25 cellular contexts compared by ENCODE assay signal in genomic region chr5:173837654-173838053, GRCh38. TPM values are rescaled to one million over a fixed set of nuclear protein-coding genes. Genes with fewer than 3 reads are reported as not detected.
DNase-seq lines count a peak whose midpoint lies in the region; ATAC-seq, FAIRE-seq and TF ChIP-seq lines count a peak whose summit lies in the region.
"Had no signal": no experiment of that assay in that cellular context is flagged by ENCODE, and none has a peak within 500 bp of the region (broad histone marks: within the 10 kb centered on the region; RNA-seq: fewer than 3 reads in every experiment).

No MANE protein-coding gene starts in this region.

- no peak for TF ChIP-seq CTCF in GM23338 (conservative IDR thresholded peaks at IDR 0.05; ENCODE audit: low read depth in 2 of 2)
- no peak for TF ChIP-seq CTCF in fibroblast of villous mesenchyme (IDR thresholded peaks at IDR 0.05; ENCODE audit: insufficient read depth, low read depth, low read length)
- no peak for TF ChIP-seq CTCF in HepG2 (CRISPR knock-in tag; IDR thresholded peaks at IDR 0.05)

- H3K9me3 Mint-ChIP-seq in GM23338 = 0 out of 3 replicates have a peak, but pooled peaks cover 2% of the 10 kb centered on the region
- H3K9me3 Mint-ChIP-seq: CD4-positive, alpha-beta T cell; CD8-positive, alpha-beta memory T cell had no signal

- H3K4me3 ChIP-seq in GM23338 = no peak overlapping the region
- no peak overlapping the region for H3K4me3 ChIP-seq in adipocyte (ENCODE audit: low read length)
- H3K4me3 ChIP-seq in fibroblast of villous mesenchyme (ENCODE audit: low read depth, low read length) = no peak overlapping the region
- no peak overlapping the region for H3K4me3 ChIP-seq in HepG2 (replicated peaks in 1 of 3; ENCODE audit: insufficient read depth in 1 of 3, low read depth in 2 of 3, low read length in 3 of 3)
- H3K4me3 ChIP-seq: A549; BLaER1 treated with 17β-estradiol and CSF1 and Interleukin-3, amounts not matched to agents 10 nM and 100 nM had no signal

- no peaks in the 10 kb centered on the region for H3K27me3 ChIP-seq in GM23338 (ENCODE audit: insufficient read depth)
- peaks cover 3% of the 10 kb centered on the region for H3K27me3 ChIP-seq in adipocyte (replicated peaks; ENCODE audit: control insufficient read depth, insufficient read depth, low read length)
- no peaks in the 10 kb centered on the region for H3K27me3 ChIP-seq in HepG2 (ENCODE audit: control insufficient read depth in 1 of 2, insufficient read depth in 2 of 2, low read length in 2 of 2)
- H3K27me3 ChIP-seq: BE2C had no signal

- in situ Hi-C loops in HepG2 (cut with HindIII; ENCODE audit: extremely low pct_ligation_motif_present, low pct_unique_long_range_greater_than_20kb) = no loop called here

- peaks cover 2% of the 10 kb centered on the region for H3K27me3 Mint-ChIP-seq in GM23338 (ENCODE audit: insufficient read depth, low read depth, poor library complexity)
- H3K27me3 Mint-ChIP-seq: CD4-positive, alpha-beta T cell had no signal

- no peak overlapping the region for H3K4me3 Mint-ChIP-seq in GM23338
- H3K4me3 Mint-ChIP-seq: CD14-positive monocyte; CD4-positive, alpha-beta T cell; CD8-positive, alpha-beta memory T cell had no signal

- H3K4me1 ChIP-seq in GM23338 (ENCODE audit: insufficient read depth) (peaks cover 5% of the 10 kb centered on the region; the same call in 1 of the 2 replicates), adipocyte (ENCODE audit: control insufficient read depth, insufficient read depth, low read length) (no peaks in the 10 kb centered on the region), HepG2 (ENCODE audit: insufficient read depth, low read length) (peaks cover 15% of the 10 kb centered on the region; the same call in 1 of the 2 replicates)

- no peak overlapping the region for H3K4me2 ChIP-seq in GM23338
- no peak overlapping the region for H3K4me2 ChIP-seq in HepG2 (ENCODE audit: low read depth, low read length)
- H3K4me2 ChIP-seq: A549 had no signal

- intact Hi-C loops in HepG2 (cut with micrococcal nuclease; ENCODE audit: unreplicated experiment) = no loop called here

- H3K9me3 ChIP-seq in adipocyte (ENCODE audit: control insufficient read depth, low read length) (no peaks in the 10 kb centered on the region), HepG2 (ENCODE audit: low read length) (no peaks in the 10 kb centered on the region)
- H3K9me3 ChIP-seq: A549, BE2C had no signal

- H3K4me1 Mint-ChIP-seq in GM23338 = peaks cover 8% of the 10 kb centered on the region
- H3K4me1 Mint-ChIP-seq: CD8-positive, alpha-beta memory T cell had no signal

- ATAC-seq in GM23338 (no peak), HepG2 (no peak)
- ATAC-seq in activated CD4-positive, CD25-positive, alpha-beta regulatory T cell treated with anti-CD3 and anti-CD28 coated beads, Interleukin-2, amount 50 U/mL, for 24 hours = no peak
- ATAC-seq: A549 had no signal

- POLR2A ChIA-PET in HepG2 (lab: Yijun Ruan, JAX) = no interaction called here

- no peak overlapping the region for H3K27ac ChIP-seq in GM23338 (ENCODE audit: low read depth)
- no peak overlapping the region for H3K27ac ChIP-seq in HepG2 (ENCODE audit: extremely low read length, insufficient read depth, low read length)
- H3K27ac ChIP-seq: A549 had no signal

- H3K36me3 ChIP-seq in GM23338 (ENCODE audit: insufficient read depth) = no peaks in the 10 kb centered on the region
- H3K36me3 ChIP-seq in adipocyte (ENCODE audit: control insufficient read depth, insufficient read depth, low read length, severe bottlenecking) = no peaks in the 10 kb centered on the region
- H3K36me3 ChIP-seq in HepG2 (replicated peaks in 1 of 2; ENCODE audit: control insufficient read depth in 1 of 2, insufficient read depth in 2 of 2, low read length in 2 of 2) = no peaks in the 10 kb centered on the region
- H3K36me3 ChIP-seq: BE2C; BLaER1 treated with 17β-estradiol and CSF1 and Interleukin-3, amounts not matched to agents 10 nM and 100 nM had no signal

- DNase-seq in GM23338 (ENCODE audit: low spot score) (no peak), adipocyte (ENCODE audit: low read depth) (peak; percentile 17), fibroblast of villous mesenchyme (ENCODE audit: low read depth) (peak; percentile 61), HepG2 (ENCODE audit: low spot score) (no peak), HPDE6-E6E7 (ENCODE audit: extremely low spot score) (no peak), NCI-H1436 treated with DMSO at 0.1 percent for 48 hours (lab: John Stamatoyannopoulos, UW) (no peak)
- DNase-seq: 8988T; ACHN; AML-193; BE2C; CD4-positive, alpha-beta T cell; CD8-positive, alpha-beta memory T cell; DMS 273 treated with DMSO at 0.1 percent for 48 hours; DMS79; GF-D8; GOT3; HCEC 1CT had no signal

- TF ChIP-seq EP300 in HepG2 (IDR thresholded peaks at IDR 0.05; ENCODE audit: low read depth in 2 of 2, low read length in 2 of 2) = no peak
- no peak for TF ChIP-seq EP300 in HepG2 (CRISPR knock-in tag; IDR thresholded peaks at IDR 0.05; ENCODE audit: borderline replicate concordance)

- H2AFZ ChIP-seq in GM23338 = 0 out of 2 replicates have a peak overlapping the region, but pooled peaks have one; percentile 18
- no peak overlapping the region for H2AFZ ChIP-seq in HepG2 (ENCODE audit: low read length)

- H3K79me2 ChIP-seq in GM23338 (replicated peaks; ENCODE audit: insufficient read depth) (no peaks in the 10 kb centered on the region), HepG2 (ENCODE audit: insufficient read depth, low read length) (no peaks in the 10 kb centered on the region)

- no peak for TF ChIP-seq RAD21 in HepG2 (CRISPR knock-in tag; IDR thresholded peaks at IDR 0.05)

- H3K9me2 ChIP-seq in GM23338 (ENCODE audit: insufficient read depth) = peaks cover 4% of the 10 kb centered on the region; the same call in 1 of the 2 replicates

- H3K9ac ChIP-seq in adipocyte (ENCODE audit: low read length) (no peak overlapping the region), HepG2 (ENCODE audit: insufficient read depth, low read depth, low read length) (no peak overlapping the region)
- H3K9ac ChIP-seq: BLaER1 treated with 17β-estradiol and CSF1 and Interleukin-3, amounts not matched to agents 10 nM and 100 nM had no signal

- 91% methylated on average over 3 of the region's 3 CpGs for WGBS in HepG2 (ENCODE audit: low lambda C conversion rate)

- TF ChIP-seq POLR2A in HepG2 (IDR thresholded peaks at IDR 0.05; ENCODE audit: insufficient read depth in 1 of 2, low read depth in 2 of 2, low read length in 2 of 2) = no peak

- peaks cover 2% of the 10 kb centered on the region; the same call in 1 of the 3 replicates for H3K36me3 Mint-ChIP-seq in GM23338 (ENCODE audit: low read depth)
- H3K36me3 Mint-ChIP-seq: CD14-positive monocyte had no signal

- CTCF ChIA-PET in HepG2 (lab: Yijun Ruan, JAX; ENCODE audit: low intra/inter-chr PET ratio, low total read pairs) = no interaction called here

- no peak overlapping the region for H3K27ac Mint-ChIP-seq in GM23338
- H3K27ac Mint-ChIP-seq: CD4-positive, alpha-beta T cell; CD8-positive, alpha-beta memory T cell had no signal

- BruUV-seq in HepG2 (replicated peaks; lab: Mats Ljungman, UMichigan) = no TSS peak

- no peaks in the 10 kb centered on the region for H3F3A ChIP-seq in GM23338 (replicated peaks; ENCODE audit: low read depth)

- no peak for FAIRE-seq in HepG2 (lab: Jason Lieb, UNC)
- FAIRE-seq: A549, D721Med, GM12891, GM18507, H54 had no signal

- H4K20me1 ChIP-seq in GM23338 (replicated peaks; ENCODE audit: insufficient read depth) = no peaks in the 10 kb centered on the region
- H4K20me1 ChIP-seq in HepG2 (ENCODE audit: insufficient read depth, low read length) = no peaks in the 10 kb centered on the region
- H4K20me1 ChIP-seq: BLaER1 treated with 17β-estradiol and CSF1 and Interleukin-3, amounts not matched to agents 10 nM and 100 nM had no signal

TF ChIP-seq in GM23338, 12 proteins besides CTCF, POLR2A, EP300 and RAD21 (continues in another document):
- no peak for TF ChIP-seq EZH2phosphoT487 (IDR thresholded peaks at IDR 0.05; ENCODE audit: unreplicated experiment)
- no peak for TF ChIP-seq ZNF331 (CRISPR knock-in tag; IDR thresholded peaks at IDR 0.05; ENCODE audit: low read depth)
- TF ChIP-seq STAT1 (IDR thresholded peaks at IDR 0.05; ENCODE audit: unreplicated experiment) = no peak

RNA-seq across cellular contexts. Expression of gene CPEB4, which starts 50.5 kb away (rescaled TPM):
- 7.3 and 10.2 TPM in 2 replicates for total RNA-seq in GM23338 (2014; rRNA removed; shearing (Covaris generic))
- polyA plus RNA-seq in GM23338 (2016; fragmentation: Nextera tagmentation; extraction: Ambion mirVana) (4.7 and 5.9 TPM in 2 replicates), HepG2 (2011; rRNA removed) (25.0 and 26.7 TPM in 2 replicates)
- total RNA-seq in fibroblast of villous mesenchyme (33.8 and 38.4 TPM in 2 replicates), HepG2 (2016; rRNA removed; fragmentation: Illumina TruSeq; extraction: Trizol) (7.7 and 8.3 TPM in 2 replicates)
- total RNA-seq in HepG2 (2016; cell fraction: cytosol; rRNA removed; fragmentation: Illumina TruSeq; extraction: Trizol; ENCODE audit: low read depth) = 1.8 and 3.2 TPM in 2 replicates
- total RNA-seq in HepG2 (2016; cell fraction: insoluble cytoplasmic fraction; rRNA removed; fragmentation: Illumina TruSeq; extraction: Trizol) = 8.3 and 11.9 TPM in 2 replicates
- total RNA-seq in HepG2 (2016; cell fraction: membrane; rRNA removed; fragmentation: Illumina TruSeq; extraction: Trizol) = 3.4 and 3.7 TPM in 2 replicates
- 13.4 and 15.2 TPM in 2 replicates for total RNA-seq in HepG2 (2016; cell fraction: nucleus; rRNA removed; fragmentation: Illumina TruSeq; extraction: Trizol)
- 15.9 and 21.3 TPM in 2 replicates for polyA plus RNA-seq in HepG2 (2011; cell fraction: cytosol; rRNA removed)
- 38.4 and 39.5 TPM in 2 replicates for polyA plus RNA-seq in HepG2 (2011; cell fraction: nucleus; rRNA removed)
- polyA plus RNA-seq in HepG2 (2012) = 21.1 and 22.8 TPM in 2 replicates
- polyA plus RNA-seq in HepG2 (2016; cell fraction: cytosol; fragmentation: Illumina TruSeq; extraction: Trizol; ENCODE audit: low read depth) = 0.06 and 0.08 TPM in 2 replicates
- polyA plus RNA-seq in HepG2 (2016; cell fraction: insoluble cytoplasmic fraction; fragmentation: Illumina TruSeq; extraction: Trizol; ENCODE audit: low read depth) = 5.3 and 5.4 TPM in 2 replicates
- 0.40 and 0.56 TPM in 2 replicates for polyA plus RNA-seq in HepG2 (2016; cell fraction: membrane; fragmentation: Illumina TruSeq; extraction: Trizol; ENCODE audit: low read depth)
- 8.8 and 10.3 TPM in 2 replicates for polyA plus RNA-seq in HepG2 (2016; cell fraction: nucleus; fragmentation: Illumina TruSeq; extraction: Trizol; ENCODE audit: insufficient read depth, low read depth)
- polyA minus RNA-seq in HepG2 (2011; rRNA and poly(A)+ RNA removed; ENCODE audit: low replicate concordance) = 100 and 104 TPM in 2 replicates
- 49.4 and 55.2 TPM in 2 replicates for polyA minus RNA-seq in HepG2 (2011; cell fraction: cytosol; rRNA and poly(A)+ RNA removed)
- 151 and 216 TPM in 2 replicates for polyA minus RNA-seq in HepG2 (2011; cell fraction: nucleus; rRNA and poly(A)+ RNA removed)

Comparison
In these comparisons a context has a peak if more than half of its experiments do, and no peak if none do; other contexts are left out.
1. DNase-seq: peak in adipocyte (single experiment) and fibroblast of villous mesenchyme (single experiment); none in GM23338 (single experiment), HepG2 (single experiment), HPDE6-E6E7 (single experiment) and NCI-H1436 treated with DMSO at 0.1 percent for 48 hours (single experiment).